26 cellular contexts compared by ENCODE assay signal in genomic region chr6:63389191-63389844, GRCh38.
DNase-seq lines count a peak whose midpoint lies in the region; ATAC-seq and TF ChIP-seq lines count a peak whose summit lies in the region.
"Had no signal": no experiment of that assay in that cellular context is flagged by ENCODE, and none has a peak within 500 bp of the region (broad histone marks: within the 10 kb centered on the region; RNA-seq: fewer than 3 reads in every experiment).

No MANE protein-coding gene starts in this region.

- no peaks in the 10 kb centered on the region for H3K36me3 ChIP-seq in right atrium auricular region
- H3K36me3 ChIP-seq in colonic mucosa: no peaks in the 10 kb centered on the region
- H3K36me3 ChIP-seq: BLaER1 treated with 17β-estradiol and CSF1 and Interleukin-3, amounts not matched to agents 10 nM and 100 nM; stomach; tibial nerve had no signal

- H3K4me1 ChIP-seq in right atrium auricular region (no peaks in the 10 kb centered on the region), colonic mucosa (no peaks in the 10 kb centered on the region)
- H3K4me1 ChIP-seq: body of pancreas, psoas muscle, tibial nerve had no signal

- no peaks in the 10 kb centered on the region for H3K9me3 ChIP-seq in right atrium auricular region
- H3K9me3 ChIP-seq in colonic mucosa: no peaks in the 10 kb centered on the region
- H3K9me3 ChIP-seq: body of pancreas, psoas muscle, stomach, tibial nerve had no signal

- TF ChIP-seq CTCF in right atrium auricular region (IDR thresholded peaks at IDR 0.05) (no peak), colonic mucosa (IDR thresholded peaks at IDR 0.05) (no peak), GM13976 (IDR thresholded peaks at IDR 0.05; ENCODE audit: borderline replicate concordance, control extremely low read depth, extremely low read depth, insufficient read depth, missing control alignments) (no peak)

- H3K27ac ChIP-seq in right atrium auricular region (no peak overlapping the region), colonic mucosa (no peak overlapping the region)
- H3K27ac ChIP-seq: BLaER1 treated with 17β-estradiol and CSF1 and Interleukin-3, amounts not matched to agents 10 nM and 100 nM; body of pancreas; psoas muscle; stomach; tibial nerve; VCaP had no signal

- ATAC-seq in GM18511 (IDR thresholded peaks at IDR 0.05; ENCODE audit: unreplicated experiment): peak; percentile 56
- ATAC-seq in GM21360 (IDR thresholded peaks at IDR 0.05; ENCODE audit: unreplicated experiment): peak; percentile 47
- peak; percentile 62 for ATAC-seq in HG02852 (IDR thresholded peaks at IDR 0.05; ENCODE audit: unreplicated experiment)
- peak; percentile 55 for ATAC-seq in HG03565 (IDR thresholded peaks at IDR 0.05; ENCODE audit: unreplicated experiment)
- ATAC-seq: activated T-cell treated with anti-CD3 and anti-CD28 coated beads, Interleukin-2, amount 50 U/mL, for 4 hours; body of pancreas; left lobe of liver; psoas muscle; Right ventricle myocardium inferior had no signal

- H3K4me3 ChIP-seq in right atrium auricular region (no peak overlapping the region), colonic mucosa (no peak overlapping the region)
- H3K4me3 ChIP-seq: BLaER1 treated with 17β-estradiol and CSF1 and Interleukin-3, amounts not matched to agents 10 nM and 100 nM; body of pancreas; psoas muscle; stomach; tibial nerve had no signal

- no peaks in the 10 kb centered on the region for H3K27me3 ChIP-seq in right atrium auricular region
- H3K27me3 ChIP-seq in colonic mucosa: no peaks in the 10 kb centered on the region
- H3K27me3 ChIP-seq: body of pancreas, stomach, tibial nerve had no signal

- in situ Hi-C loops in GM13976 (cut with MboI; ENCODE audit: low sequenced_read_pairs, unreplicated experiment): no loop called here

- intact Hi-C loops in colonic mucosa (cut with DNase I): no loop called here

- no peak overlapping the region for H3K9ac ChIP-seq in colonic mucosa (ENCODE audit: low read depth in 2 of 2, low read length in 2 of 2)
- H3K9ac ChIP-seq: BLaER1 treated with 17β-estradiol and CSF1 and Interleukin-3, amounts not matched to agents 10 nM and 100 nM had no signal

- DNase-seq in right atrium auricular region (ENCODE audit: low spot score): no peak
- DNase-seq in NCI-H226: no peak
- DNase-seq in colonic mucosa: no peak
- DNase-seq in GM13976 (ENCODE audit: low spot score): no peak
- DNase-seq: activated CD4-positive, alpha-beta T cell treated with anti-CD3 and anti-CD28 coated beads, Interleukin-2, amount 10 ng/mL, durations not matched to agents 24 days and 14 days; activated T-cell treated with anti-CD3 and anti-CD28 coated beads, Interleukin-2, amount 50 U/mL, for 4 hours; body of pancreas; Calu3; effector CD8-positive, alpha-beta T cell; HCEC 1CT; mesenchymal stem cell; NCI-H1048; NCI-H1930; NCI-H345; psoas muscle; stimulated activated CD8-positive, alpha-beta memory T cell treated with anti-CD3 and anti-CD28 coated beads, Interleukin-4, amount 100 ng/mL, for 48 hours; stomach had no signal
